Comparison of ENCODE assay signal across 1 cellular context in the genomic region with DNA sequence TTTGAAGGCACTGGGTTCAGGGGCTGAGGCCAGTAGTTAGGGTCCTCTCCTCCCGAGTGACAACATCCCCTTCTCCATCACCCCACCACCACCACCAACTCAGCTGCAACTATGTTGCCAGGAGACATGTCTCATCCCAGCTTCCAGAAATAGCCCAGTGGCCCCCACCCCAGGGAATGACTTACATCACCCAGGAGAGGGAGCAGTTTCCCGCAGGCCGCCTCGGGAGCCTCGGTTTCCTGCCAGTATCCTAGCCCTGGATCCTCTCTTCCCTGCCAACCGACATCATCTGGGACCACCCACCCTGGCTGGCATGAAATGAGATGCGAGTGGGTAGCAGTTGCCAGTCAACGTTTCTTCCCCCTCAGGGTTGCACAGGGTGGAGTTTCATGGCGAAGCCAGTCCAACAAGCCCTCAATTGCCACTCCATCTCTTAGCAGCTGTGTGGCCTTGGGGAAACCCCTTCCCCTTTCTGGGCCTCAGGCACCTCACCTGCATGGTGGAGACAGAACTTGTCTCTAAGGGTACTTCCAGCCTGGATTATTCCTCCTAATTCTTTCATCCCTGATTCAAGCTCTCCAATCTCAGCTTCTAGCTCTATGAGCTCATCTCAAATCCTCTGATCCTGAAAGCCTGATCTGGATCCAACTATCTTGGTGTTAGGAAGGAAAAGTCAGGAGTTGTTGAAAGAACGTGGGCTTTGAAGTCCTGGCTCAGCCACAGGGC.
TF ChIP-seq lines count a peak whose summit lies in the region.

No MANE protein-coding gene starts in this region.

TF ChIP-seq in Ishikawa, 13 proteins besides CTCF, POLR2A, EP300 and RAD21 (continued from another document):
- TF ChIP-seq, protein P1, sequence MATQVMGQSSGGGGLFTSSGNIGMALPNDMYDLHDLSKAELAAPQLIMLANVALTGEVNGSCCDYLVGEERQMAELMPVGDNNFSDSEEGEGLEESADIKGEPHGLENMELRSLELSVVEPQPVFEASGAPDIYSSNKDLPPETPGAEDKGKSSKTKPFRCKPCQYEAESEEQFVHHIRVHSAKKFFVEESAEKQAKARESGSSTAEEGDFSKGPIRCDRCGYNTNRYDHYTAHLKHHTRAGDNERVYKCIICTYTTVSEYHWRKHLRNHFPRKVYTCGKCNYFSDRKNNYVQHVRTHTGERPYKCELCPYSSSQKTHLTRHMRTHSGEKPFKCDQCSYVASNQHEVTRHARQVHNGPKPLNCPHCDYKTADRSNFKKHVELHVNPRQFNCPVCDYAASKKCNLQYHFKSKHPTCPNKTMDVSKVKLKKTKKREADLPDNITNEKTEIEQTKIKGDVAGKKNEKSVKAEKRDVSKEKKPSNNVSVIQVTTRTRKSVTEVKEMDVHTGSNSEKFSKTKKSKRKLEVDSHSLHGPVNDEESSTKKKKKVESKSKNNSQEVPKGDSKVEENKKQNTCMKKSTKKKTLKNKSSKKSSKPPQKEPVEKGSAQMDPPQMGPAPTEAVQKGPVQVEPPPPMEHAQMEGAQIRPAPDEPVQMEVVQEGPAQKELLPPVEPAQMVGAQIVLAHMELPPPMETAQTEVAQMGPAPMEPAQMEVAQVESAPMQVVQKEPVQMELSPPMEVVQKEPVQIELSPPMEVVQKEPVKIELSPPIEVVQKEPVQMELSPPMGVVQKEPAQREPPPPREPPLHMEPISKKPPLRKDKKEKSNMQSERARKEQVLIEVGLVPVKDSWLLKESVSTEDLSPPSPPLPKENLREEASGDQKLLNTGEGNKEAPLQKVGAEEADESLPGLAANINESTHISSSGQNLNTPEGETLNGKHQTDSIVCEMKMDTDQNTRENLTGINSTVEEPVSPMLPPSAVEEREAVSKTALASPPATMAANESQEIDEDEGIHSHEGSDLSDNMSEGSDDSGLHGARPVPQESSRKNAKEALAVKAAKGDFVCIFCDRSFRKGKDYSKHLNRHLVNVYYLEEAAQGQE (IDR thresholded peaks at IDR 0.05; ENCODE audit: low read depth): no peak
- TF ChIP-seq TCF12 (IDR thresholded peaks at IDR 0.05; ENCODE audit: low read depth): no peak
- TF ChIP-seq, protein P2, sequence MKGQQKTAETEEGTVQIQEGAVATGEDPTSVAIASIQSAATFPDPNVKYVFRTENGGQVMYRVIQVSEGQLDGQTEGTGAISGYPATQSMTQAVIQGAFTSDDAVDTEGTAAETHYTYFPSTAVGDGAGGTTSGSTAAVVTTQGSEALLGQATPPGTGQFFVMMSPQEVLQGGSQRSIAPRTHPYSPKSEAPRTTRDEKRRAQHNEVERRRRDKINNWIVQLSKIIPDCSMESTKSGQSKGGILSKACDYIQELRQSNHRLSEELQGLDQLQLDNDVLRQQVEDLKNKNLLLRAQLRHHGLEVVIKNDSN (IDR thresholded peaks at IDR 0.05): no peak
- TF ChIP-seq YY1 (IDR thresholded peaks at IDR 0.05; ENCODE audit: low read depth): no peak
- TF ChIP-seq ZBTB7A (IDR thresholded peaks at IDR 0.05; ENCODE audit: low read depth): no peak
- no peak for TF ChIP-seq TAF1 (IDR thresholded peaks at IDR 0.05; ENCODE audit: low read depth)
- no peak for TF ChIP-seq MAX (IDR thresholded peaks at IDR 0.05)
